In genomic region chr2:239433777-239434396, GRCh38 we compare ENCODE assay signal across 15 cellular contexts. TPM values are rescaled to one million over a fixed set of nuclear protein-coding genes. Genes with fewer than 3 reads are reported as not detected.
A peak's percentile ranks its signal among the peaks of the same experiment; 100 is the strongest.
DNase-seq lines count a peak whose midpoint lies in the region; ATAC-seq and TF ChIP-seq lines count a peak whose summit lies in the region.
"Had no signal": no experiment of that assay in that cellular context is flagged by ENCODE, and none has a peak within 500 bp of the region (broad histone marks: within the 10 kb centered on the region; RNA-seq: fewer than 3 reads in every experiment).

No MANE protein-coding gene starts in this region.

- no peaks in the 10 kb centered on the region for H3K36me3 Mint-ChIP-seq in activated naive CD4-positive, alpha-beta T cell treated with anti-CD3 and anti-CD28 coated beads for 36 hours (ENCODE audit: low read depth)
- no peaks in the 10 kb centered on the region for H3K36me3 Mint-ChIP-seq in stimulated activated effector memory CD8-positive, alpha-beta T cell treated with anti-CD3 and anti-CD28 coated beads, Interleukin-12 subunit alpha, Interleukin-12 subunit beta, amount 100 ng/mL, for 72 hours
- H3K36me3 Mint-ChIP-seq in endodermal cell (ENCODE audit: low read depth): no peaks in the 10 kb centered on the region
- H3K36me3 Mint-ChIP-seq: mesothelial cell of epicardium had no signal

- no peak for TF ChIP-seq POLR2A in uterus (IDR thresholded peaks at IDR 0.05)

- DNase-seq in activated naive CD4-positive, alpha-beta T cell treated with anti-CD3 and anti-CD28 coated beads for 36 hours: peak; percentile 43
- DNase-seq in activated naive CD4-positive, alpha-beta T cell (lab: John Stamatoyannopoulos, UW): no peak
- DNase-seq in PC-3 (peak; percentile 77), epithelial cell of prostate (ENCODE audit: low read depth, low spot score) (no peak), AG20443 (ENCODE audit: low spot score) (no peak), uterus (no peak), endodermal cell (no peak)
- DNase-seq in stimulated activated effector memory CD8-positive, alpha-beta T cell treated with anti-CD3 and anti-CD28 coated beads, Interleukin-12 subunit alpha, Interleukin-12 subunit beta, amount 100 ng/mL, for 72 hours (ENCODE audit: low spot score in 2 of 2): no peak
- DNase-seq: activated gamma-delta T cell; DMS 273 treated with DMSO at 0.1 percent for 48 hours; KBM-7; occipital lobe; stimulated activated CD8-positive, alpha-beta memory T cell treated with anti-CD3 and anti-CD28 coated beads, Interleukin-4, amount 100 ng/mL, for 48 hours; upper lobe of left lung had no signal

- H3K9me3 Mint-ChIP-seq in activated naive CD4-positive, alpha-beta T cell treated with anti-CD3 and anti-CD28 coated beads for 36 hours: peaks cover 6% of the 10 kb centered on the region
- H3K9me3 Mint-ChIP-seq in stimulated activated effector memory CD8-positive, alpha-beta T cell treated with anti-CD3 and anti-CD28 coated beads, Interleukin-12 subunit alpha, Interleukin-12 subunit beta, amount 100 ng/mL, for 72 hours: peaks cover 4% of the 10 kb centered on the region
- H3K9me3 Mint-ChIP-seq in endodermal cell: peaks cover 4% of the 10 kb centered on the region

- no peak for TF ChIP-seq CTCF in PC-3 (conservative IDR thresholded peaks at IDR 0.05; ENCODE audit: low read depth, low read length)
- TF ChIP-seq CTCF in uterus (IDR thresholded peaks at IDR 0.05): no peak
- TF ChIP-seq CTCF in endodermal cell (conservative IDR thresholded peaks at IDR 0.05): no peak

- peaks cover 11% of the 10 kb centered on the region for H3K4me1 Mint-ChIP-seq in activated naive CD4-positive, alpha-beta T cell treated with anti-CD3 and anti-CD28 coated beads for 36 hours (ENCODE audit: low read depth)
- H3K4me1 Mint-ChIP-seq in stimulated activated effector memory CD8-positive, alpha-beta T cell treated with anti-CD3 and anti-CD28 coated beads, Interleukin-12 subunit alpha, Interleukin-12 subunit beta, amount 100 ng/mL, for 72 hours: peaks cover 6% of the 10 kb centered on the region
- H3K4me1 Mint-ChIP-seq in endodermal cell: no peaks in the 10 kb centered on the region
- H3K4me1 Mint-ChIP-seq: mesothelial cell of epicardium had no signal

- H3K4me2 ChIP-seq in PC-3 (ENCODE audit: low read length): peak overlapping the region; percentile 3; the same call in 1 of the 2 replicates

- no peaks in the 10 kb centered on the region for H3F3A ChIP-seq in PC-3 (ENCODE audit: low read length, unreplicated experiment)

- no peaks in the 10 kb centered on the region for H3K9me2 ChIP-seq in PC-3 (replicated peaks; ENCODE audit: low read length)

- H3K9ac ChIP-seq in PC-3 (ENCODE audit: low read length) (peak overlapping the region; percentile 36; the same call in 1 of the 2 replicates), endodermal cell (ENCODE audit: extremely low read depth, low read length, poor library complexity, severe bottlenecking) (no peak overlapping the region)

- H3K27ac Mint-ChIP-seq in activated naive CD4-positive, alpha-beta T cell treated with anti-CD3 and anti-CD28 coated beads for 36 hours: no peak overlapping the region
- H3K27ac Mint-ChIP-seq in stimulated activated effector memory CD8-positive, alpha-beta T cell treated with anti-CD3 and anti-CD28 coated beads, Interleukin-12 subunit alpha, Interleukin-12 subunit beta, amount 100 ng/mL, for 72 hours: no peak overlapping the region
- no peak overlapping the region for H3K27ac Mint-ChIP-seq in endodermal cell
- H3K27ac Mint-ChIP-seq: mesothelial cell of epicardium had no signal

- ATAC-seq in PC-3: peak; percentile 87
- peak; percentile 94 for ATAC-seq in stimulated activated effector memory CD8-positive, alpha-beta T cell treated with anti-CD3 and anti-CD28 coated beads, Interleukin-12 subunit alpha, Interleukin-12 subunit beta, amount 100 ng/mL, for 72 hours

- H3K4me3 ChIP-seq in PC-3 (ENCODE audit: low read length): no peak overlapping the region
- no peak overlapping the region for H3K4me3 ChIP-seq in uterus
- no peak overlapping the region for H3K4me3 ChIP-seq in endodermal cell (ENCODE audit: low read length)
- H3K4me3 ChIP-seq: upper lobe of left lung had no signal

- H3K4me1 ChIP-seq in PC-3 (ENCODE audit: insufficient read depth, low read length) (peaks cover 18% of the 10 kb centered on the region), uterus (no peaks in the 10 kb centered on the region), endodermal cell (ENCODE audit: control insufficient read depth, insufficient read depth, low read length) (peaks cover 4% of the 10 kb centered on the region)

- H3K27ac ChIP-seq in PC-3 (ENCODE audit: low read length) (peak overlapping the region; percentile 80), epithelial cell of prostate (peak overlapping the region; percentile 18), uterus (no peak overlapping the region), endodermal cell (ENCODE audit: low read depth, low read length) (no peak overlapping the region)
- H3K27ac ChIP-seq: upper lobe of left lung had no signal

- H3K27me3 ChIP-seq in PC-3 (ENCODE audit: low read length) (peaks cover 13% of the 10 kb centered on the region), uterus (no peaks in the 10 kb centered on the region), endodermal cell (ENCODE audit: control insufficient read depth, insufficient read depth, low read length, poor library complexity, severe bottlenecking) (peaks cover 4% of the 10 kb centered on the region)
- H3K27me3 ChIP-seq: upper lobe of left lung had no signal

- H4K20me1 ChIP-seq in PC-3 (ENCODE audit: low read length): no peaks in the 10 kb centered on the region

- H3K4me3 Mint-ChIP-seq in activated naive CD4-positive, alpha-beta T cell treated with anti-CD3 and anti-CD28 coated beads for 36 hours: no peak overlapping the region
- no peak overlapping the region for H3K4me3 Mint-ChIP-seq in stimulated activated effector memory CD8-positive, alpha-beta T cell treated with anti-CD3 and anti-CD28 coated beads, Interleukin-12 subunit alpha, Interleukin-12 subunit beta, amount 100 ng/mL, for 72 hours
- H3K4me3 Mint-ChIP-seq in endodermal cell: no peak overlapping the region
- H3K4me3 Mint-ChIP-seq: mesothelial cell of epicardium had no signal

- no peak overlapping the region for H2AFZ ChIP-seq in PC-3 (ENCODE audit: low read length)

- intact Hi-C loops in activated naive CD4-positive, alpha-beta T cell treated with anti-CD3 and anti-CD28 coated beads for 36 hours (cut with micrococcal nuclease): loop anchor here (5.0 kb wide), 1 partner anchor 318 kb away; no protein-coding TSS in a partner anchor
- intact Hi-C loops in PC-3 (cut with micrococcal nuclease) (no loop called here), uterus (cut with DNase I; ENCODE audit: low total_unique reads) (no loop called here)

- H3K36me3 ChIP-seq in PC-3 (ENCODE audit: low read depth, low read length): no peaks in the 10 kb centered on the region
- no peaks in the 10 kb centered on the region for H3K36me3 ChIP-seq in uterus
- H3K36me3 ChIP-seq in endodermal cell (ENCODE audit: control insufficient read depth, insufficient read depth, low read length): no peaks in the 10 kb centered on the region
- H3K36me3 ChIP-seq: upper lobe of left lung had no signal

- no peaks in the 10 kb centered on the region for H3K79me2 ChIP-seq in PC-3 (ENCODE audit: low read length)

- BruUV-seq in PC-3 (replicated peaks; lab: Mats Ljungman, UMichigan): no TSS peak

- 86 to 87% methylated on average over 4 of the region's 4 CpGs for WGBS in endodermal cell (ENCODE audit: insufficient coverage in 1 of 2, insufficient read length in 1 of 2), 2 experiments

- CTCF ChIA-PET in activated naive CD4-positive, alpha-beta T cell treated with anti-CD3 and anti-CD28 coated beads for 36 hours (lab: Charles Lee): interaction anchor here (1.1 to 1.2 kb wide), 2 partner anchors 9 to 44 kb away, joined by 3 read pairs; no protein-coding TSS in a partner anchor
- CTCF ChIA-PET in PC-3 (lab: Charles Lee): no interaction called here

- peaks cover 5% of the 10 kb centered on the region for H3K27me3 Mint-ChIP-seq in activated naive CD4-positive, alpha-beta T cell treated with anti-CD3 and anti-CD28 coated beads for 36 hours (ENCODE audit: low read depth)
- H3K27me3 Mint-ChIP-seq in endodermal cell (ENCODE audit: insufficient read depth): peaks cover 6% of the 10 kb centered on the region

- H3K9me3 ChIP-seq in PC-3 (ENCODE audit: low read length) (no peaks in the 10 kb centered on the region), uterus (no peaks in the 10 kb centered on the region), endodermal cell (ENCODE audit: control insufficient read depth, low read length) (no peaks in the 10 kb centered on the region)

- POLR2A ChIA-PET in PC-3 (lab: Charles Lee; ENCODE audit: unreplicated experiment): no interaction called here

RNA-seq across cellular contexts. Expression of gene HDAC4, which starts 33.1 kb away (rescaled TPM):
- total RNA-seq in activated naive CD4-positive, alpha-beta T cell treated with anti-CD3 and anti-CD28 coated beads for 36 hours: 10 to 100 TPM; 32.0 to 35.6 TPM
- total RNA-seq in PC-3 (2014; rRNA removed) (8.5 and 20.0 TPM in 2 replicates), uterus (10 to 100 TPM; 42.1 to 91.5 (median 73.4) TPM), endodermal cell (10 to 100 TPM; 45.7 to 51.2 TPM)
- 11.1 TPM for polyA plus RNA-seq in endodermal cell (2013, experiment 1 of 2)
- polyA plus RNA-seq in endodermal cell (2013, experiment 2 of 2): 13.9 TPM

Comparison
In these comparisons a context has a peak if more than half of its experiments do, and no peak if none do; other contexts are left out.
1. DNase-seq: peak in activated naive CD4-positive, alpha-beta T cell treated with anti-CD3 and anti-CD28 coated beads for 36 hours (single experiment) and PC-3 (single experiment); none in activated naive CD4-positive, alpha-beta T cell (0 of 4), epithelial cell of prostate (single experiment), stimulated activated effector memory CD8-positive, alpha-beta T cell treated with anti-CD3 and anti-CD28 coated beads, Interleukin-12 subunit alpha, Interleukin-12 subunit beta, amount 100 ng/mL, for 72 hours (0 of 2), AG20443 (single experiment), uterus (0 of 2) and endodermal cell (single experiment).
2. H3K27ac ChIP-seq: peak in PC-3 (single experiment) and epithelial cell of prostate (single experiment); none in uterus (0 of 2) and endodermal cell (single experiment).